In genomic region chr3:109852283-109852682, GRCh38 we compare ENCODE assay signal across 16 cellular contexts.
"Had no signal": no experiment of that assay in that cellular context is flagged by ENCODE, and none has a peak within 500 bp of the region (broad histone marks: within the 10 kb centered on the region; RNA-seq: fewer than 3 reads in every experiment).

No MANE protein-coding gene starts in this region.

- H3K27me3 ChIP-seq: cardiac muscle cell, neural progenitor cell, right atrium auricular region, tibial nerve had no signal

- H3K27me3 Mint-ChIP-seq: activated CD4-positive, alpha-beta T cell treated with anti-CD3 and anti-CD28 coated beads, Interleukin-2, amount 10 ng/mL, durations not matched to agents 24 days and 14 days; activated T-cell treated with anti-CD3 and anti-CD28 coated beads, Interleukin-2, amount 50 U/mL, for 24 hours; memory B cell; stimulated activated naive CD8-positive, alpha-beta T cell treated with anti-CD3 and anti-CD28 coated beads, Interleukin-15, Interleukin-2, amounts not matched to agents 100 ng/mL and 50 ng/mL, for 24 hours had no signal

- H3K27ac ChIP-seq: cardiac muscle cell, neural progenitor cell, prostate gland, right atrium auricular region, tibial nerve had no signal

- ATAC-seq: left ventricle myocardium superior had no signal

- H3K36me3 ChIP-seq: cardiac muscle cell, prostate gland, right atrium auricular region, tibial nerve had no signal

- H3K4me3 Mint-ChIP-seq: activated CD4-positive, alpha-beta T cell treated with anti-CD3 and anti-CD28 coated beads, Interleukin-2, amount 10 ng/mL, durations not matched to agents 24 days and 14 days; activated T-cell treated with anti-CD3 and anti-CD28 coated beads, Interleukin-2, amount 50 U/mL, for 24 hours; memory B cell; neural progenitor cell; stimulated activated naive CD8-positive, alpha-beta T cell treated with anti-CD3 and anti-CD28 coated beads, Interleukin-15, Interleukin-2, amounts not matched to agents 100 ng/mL and 50 ng/mL, for 24 hours had no signal

- H3K36me3 Mint-ChIP-seq: memory B cell had no signal

- H3K4me3 ChIP-seq: cardiac muscle cell, neural progenitor cell, prostate gland, right atrium auricular region, tibial nerve had no signal

- H3K27ac Mint-ChIP-seq: activated CD4-positive, alpha-beta T cell treated with anti-CD3 and anti-CD28 coated beads, Interleukin-2, amount 10 ng/mL, durations not matched to agents 24 days and 14 days; activated T-cell treated with anti-CD3 and anti-CD28 coated beads, Interleukin-2, amount 50 U/mL, for 24 hours; memory B cell; neural progenitor cell; stimulated activated naive CD8-positive, alpha-beta T cell treated with anti-CD3 and anti-CD28 coated beads, Interleukin-15, Interleukin-2, amounts not matched to agents 100 ng/mL and 50 ng/mL, for 24 hours had no signal

- H3K4me1 ChIP-seq: neural progenitor cell, right atrium auricular region, tibial nerve had no signal

- H3K9me3 ChIP-seq: prostate gland had no signal

- H3K4me1 Mint-ChIP-seq: memory B cell, neural progenitor cell had no signal

- DNase-seq: activated CD4-positive, alpha-beta T cell treated with anti-CD3 and anti-CD28 coated beads, Interleukin-2, amount 10 ng/mL, durations not matched to agents 24 days and 14 days; activated effector memory CD4-positive, alpha-beta T cell treated with Interleukin-2 at 50 U/mL for 16 hours; activated naive CD4-positive, alpha-beta T cell treated with anti-CD3 and anti-CD28 coated beads, Interleukin-2, amount 50 U/mL, for 16 hours; activated T-cell treated with anti-CD3 and anti-CD28 coated beads, Interleukin-2, amount 50 U/mL, for 24 hours; dermis blood vessel endothelial cell; foreskin fibroblast; left ventricle myocardium superior; stimulated activated CD4-positive, alpha-beta T cell treated with anti-CD3 and anti-CD28 coated beads, Interleukin-12 subunit alpha, Interleukin-12 subunit beta, amount 100 ng/mL, for 4 hours; stimulated activated CD4-positive, alpha-beta T cell treated with anti-CD3 and anti-CD28 coated beads, Interleukin-1b, Interleukin-23, amount 100 ng/mL, for 48 hours had no signal
